ENCODE assay signal across 39 cellular contexts in the genomic region with DNA sequence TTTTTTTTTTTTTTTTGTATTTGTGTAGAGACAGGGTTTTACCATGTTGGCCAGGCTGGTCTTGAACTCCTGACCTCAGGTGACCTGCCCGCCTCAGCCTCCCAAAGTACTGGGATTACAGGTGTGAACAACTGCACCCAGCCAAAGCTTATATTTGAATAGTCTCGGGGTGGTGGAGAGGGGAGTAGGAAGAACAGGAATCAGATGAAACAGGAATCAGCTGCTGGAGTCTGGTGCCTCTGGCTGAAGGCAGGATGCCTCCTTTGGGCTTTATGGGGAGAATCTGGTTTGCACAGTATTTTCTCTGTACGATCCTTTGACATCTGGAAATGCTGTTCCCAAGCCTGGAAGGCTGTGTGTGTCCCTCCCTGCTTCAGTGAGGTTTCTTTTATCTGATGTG. TPM values are rescaled to one million over a fixed set of nuclear protein-coding genes. Genes with fewer than 3 reads are reported as not detected.
"Had no signal": no experiment of that assay in that cellular context is flagged by ENCODE, and none has a peak within 500 bp of the region (broad histone marks: within the 10 kb centered on the region; RNA-seq: fewer than 3 reads in every experiment).

No MANE protein-coding gene starts in this region.

- DNase-seq: activated B cell treated with CpG ODN at 0.5 μM for 24 hours; activated CD4-positive, alpha-beta memory T cell treated with anti-CD3 and anti-CD28 coated beads for 36 hours; activated CD4-positive, alpha-beta T cell treated with anti-CD3 and anti-CD28 coated beads for 4 hours; activated CD4-positive, alpha-beta T cell treated with anti-CD3 and anti-CD28 coated beads, Interleukin-2, amount 10 ng/mL, durations not matched to agents 24 days and 14 days; activated CD4-positive, alpha-beta T cell treated with anti-CD3 and anti-CD28 coated beads, Interleukin-2, amount 50 U/mL, for 1 hour; activated CD4-positive, alpha-beta T cell treated with anti-CD3 and anti-CD28 coated beads, Interleukin-2, amount 50 U/mL, for 4 hours; activated CD4-positive, CD25-positive, alpha-beta regulatory T cell treated with anti-CD3 and anti-CD28 coated beads, Interleukin-2, amount 50 U/mL, for 72 hours; activated CD8-positive, alpha-beta memory T cell treated with anti-CD3 and anti-CD28 coated beads, Interleukin-2, amount 10 ng/mL, durations not matched to agents 7 days and 5 days; activated CD8-positive, alpha-beta T cell treated with anti-CD3 and anti-CD28 coated beads for 36 hours; activated effector memory CD4-positive, alpha-beta T cell treated with anti-CD3 and anti-CD28 coated beads, Interleukin-2, amount 50 U/mL, for 16 hours; activated gamma-delta T cell treated with Interleukin-2 at 50 U/mL for 16 hours; activated naive CD4-positive, alpha-beta T cell; activated naive CD4-positive, alpha-beta T cell treated with anti-CD3 and anti-CD28 coated beads, Interleukin-2, amount 10 ng/mL, durations not matched to agents 7 days and 5 days; activated naive CD8-positive, alpha-beta T cell treated with anti-CD3 and anti-CD28 coated beads, Interleukin-2, amount 10 ng/mL, durations not matched to agents 7 days and 5 days; activated naive CD8-positive, alpha-beta T cell treated with anti-CD3 and anti-CD28 coated beads, Interleukin-2, amount 50 U/mL, for 24 hours; activated T-cell treated with anti-CD3 and anti-CD28 coated beads for 4 hours; activated T-cell treated with anti-CD3 and anti-CD28 coated beads, Interleukin-2, amount 50 U/mL, for 1 hour; activated T-cell treated with anti-CD3 and anti-CD28 coated beads, Interleukin-2, amount 50 U/mL, for 4 hours; activated T-cell treated with anti-CD3 and anti-CD28 coated beads, Interleukin-2, amount 50 U/mL, for 72 hours; amygdala; anterior cingulate cortex; caudate nucleus; cerebellar nuclear complex; T-helper 1 cell; T-helper 2 cell; T-helper 9 cell had no signal

- H3K4me1 Mint-ChIP-seq: activated B cell treated with CpG ODN at 0.5 μM for 24 hours; activated CD4-positive, alpha-beta T cell treated with anti-CD3 and anti-CD28 coated beads, Interleukin-2, amount 10 ng/mL, durations not matched to agents 24 days and 14 days; activated CD8-positive, alpha-beta memory T cell treated with anti-CD3 and anti-CD28 coated beads, Interleukin-2, amount 10 ng/mL, durations not matched to agents 7 days and 5 days; activated naive CD4-positive, alpha-beta T cell treated with anti-CD3 and anti-CD28 coated beads, Interleukin-2, amount 10 ng/mL, durations not matched to agents 7 days and 5 days; activated naive CD4-positive, alpha-beta T cell treated with anti-CD3 and anti-CD28 coated beads, Interleukin-2, amount 50 U/mL, for 24 hours; activated naive CD8-positive, alpha-beta T cell treated with anti-CD3 and anti-CD28 coated beads, Interleukin-2, amount 10 ng/mL, durations not matched to agents 7 days and 5 days; activated naive CD8-positive, alpha-beta T cell treated with anti-CD3 and anti-CD28 coated beads, Interleukin-2, amount 50 U/mL, for 24 hours; activated T-helper 17 cell treated with anti-CD3 and anti-CD28 coated beads, Interleukin-2, amount 50 U/mL, for 72 hours; central memory CD8-positive, alpha-beta T cell had no signal

- ATAC-seq: activated CD8-positive, alpha-beta memory T cell treated with anti-CD3 and anti-CD28 coated beads, Interleukin-2, amount 10 ng/mL, durations not matched to agents 7 days and 5 days; activated CD8-positive, alpha-beta T cell treated with anti-CD3 and anti-CD28 coated beads for 36 hours; activated naive CD8-positive, alpha-beta T cell treated with anti-CD3 and anti-CD28 coated beads, Interleukin-2, amount 50 U/mL, for 24 hours; activated T-cell treated with anti-CD3 and anti-CD28 coated beads, Interleukin-2, amount 50 U/mL, for 4 hours; activated T-cell treated with anti-CD3 and anti-CD28 coated beads, Interleukin-2, amount 50 U/mL, for 72 hours; activated T-helper 17 cell treated with anti-CD3 and anti-CD28 coated beads, Interleukin-2, amount 50 U/mL, for 72 hours had no signal

- H3K36me3 ChIP-seq: ascending aorta, cardiac muscle cell had no signal

- H3K9me3 ChIP-seq: ascending aorta had no signal

- H3K27ac Mint-ChIP-seq: activated B cell treated with CpG ODN at 0.5 μM for 24 hours; activated CD4-positive, alpha-beta memory T cell treated with anti-CD3 and anti-CD28 coated beads for 36 hours; activated CD4-positive, alpha-beta T cell treated with anti-CD3 and anti-CD28 coated beads, Interleukin-2, amount 10 ng/mL, durations not matched to agents 24 days and 14 days; activated CD8-positive, alpha-beta memory T cell treated with anti-CD3 and anti-CD28 coated beads, Interleukin-2, amount 10 ng/mL, durations not matched to agents 7 days and 5 days; activated CD8-positive, alpha-beta T cell treated with anti-CD3 and anti-CD28 coated beads for 36 hours; activated naive CD4-positive, alpha-beta T cell treated with anti-CD3 and anti-CD28 coated beads, Interleukin-2, amount 10 ng/mL, durations not matched to agents 7 days and 5 days; activated naive CD4-positive, alpha-beta T cell treated with anti-CD3 and anti-CD28 coated beads, Interleukin-2, amount 50 U/mL, for 24 hours; activated naive CD8-positive, alpha-beta T cell; activated naive CD8-positive, alpha-beta T cell treated with anti-CD3 and anti-CD28 coated beads, Interleukin-2, amount 10 ng/mL, durations not matched to agents 7 days and 5 days; activated naive CD8-positive, alpha-beta T cell treated with anti-CD3 and anti-CD28 coated beads, Interleukin-2, amount 50 U/mL, for 24 hours; activated T-cell treated with anti-CD3 and anti-CD28 coated beads, Interleukin-2, amount 50 U/mL, for 72 hours; activated T-helper 1 cell treated with anti-CD3 and anti-CD28 coated beads, Interleukin-12 subunit alpha, Interleukin-12 subunit beta, Interleukin-2, Interleukin-4 antibody, amounts not matched to agents 30 ng/mL and 10 ng/mL and 1 ng/mL, durations not matched to agents 14 hours and 24 hours and 36 hours; activated T-helper 17 cell treated with anti-CD3 and anti-CD28 coated beads, Interleukin-2, amount 50 U/mL, for 72 hours; brain; T-helper 1 cell treated with Interleukin-12 subunit alpha and Interleukin-12 subunit beta and Interleukin-4 antibody, amounts not matched to agents 30 μg/mL and 1 μg/mL, for 36 hours; T-helper 2 cell treated with Interferon-gamma antibody and Interleukin-4, amounts not matched to agents 5 μg/mL and 100 μg/mL, for 36 hours had no signal

- H3K27me3 Mint-ChIP-seq: activated B cell treated with CpG ODN at 0.5 μM for 24 hours; activated CD4-positive, alpha-beta memory T cell treated with anti-CD3 and anti-CD28 coated beads for 36 hours; activated CD8-positive, alpha-beta memory T cell treated with anti-CD3 and anti-CD28 coated beads, Interleukin-2, amount 10 ng/mL, durations not matched to agents 7 days and 5 days; activated CD8-positive, alpha-beta T cell treated with anti-CD3 and anti-CD28 coated beads for 36 hours; activated naive CD4-positive, alpha-beta T cell treated with anti-CD3 and anti-CD28 coated beads, Interleukin-2, amount 50 U/mL, for 24 hours; activated naive CD8-positive, alpha-beta T cell; activated naive CD8-positive, alpha-beta T cell treated with anti-CD3 and anti-CD28 coated beads, Interleukin-2, amount 10 ng/mL, durations not matched to agents 7 days and 5 days; activated naive CD8-positive, alpha-beta T cell treated with anti-CD3 and anti-CD28 coated beads, Interleukin-2, amount 50 U/mL, for 24 hours; activated T-helper 17 cell treated with anti-CD3 and anti-CD28 coated beads, Interleukin-2, amount 50 U/mL, for 72 hours; central memory CD8-positive, alpha-beta T cell had no signal

- H3K36me3 Mint-ChIP-seq: activated CD4-positive, alpha-beta memory T cell treated with anti-CD3 and anti-CD28 coated beads for 36 hours; activated CD8-positive, alpha-beta memory T cell treated with anti-CD3 and anti-CD28 coated beads, Interleukin-2, amount 10 ng/mL, durations not matched to agents 7 days and 5 days; activated naive CD4-positive, alpha-beta T cell treated with anti-CD3 and anti-CD28 coated beads, Interleukin-2, amount 10 ng/mL, durations not matched to agents 7 days and 5 days; activated naive CD4-positive, alpha-beta T cell treated with anti-CD3 and anti-CD28 coated beads, Interleukin-2, amount 50 U/mL, for 24 hours; activated naive CD8-positive, alpha-beta T cell; activated naive CD8-positive, alpha-beta T cell treated with anti-CD3 and anti-CD28 coated beads, Interleukin-2, amount 10 ng/mL, durations not matched to agents 7 days and 5 days; brain had no signal

- H3K4me3 Mint-ChIP-seq: activated B cell treated with CpG ODN at 0.5 μM for 24 hours; activated CD4-positive, alpha-beta memory T cell treated with anti-CD3 and anti-CD28 coated beads for 36 hours; activated CD4-positive, alpha-beta T cell treated with anti-CD3 and anti-CD28 coated beads, Interleukin-2, amount 10 ng/mL, durations not matched to agents 24 days and 14 days; activated CD8-positive, alpha-beta memory T cell treated with anti-CD3 and anti-CD28 coated beads, Interleukin-2, amount 10 ng/mL, durations not matched to agents 7 days and 5 days; activated CD8-positive, alpha-beta T cell treated with anti-CD3 and anti-CD28 coated beads for 36 hours; activated naive CD4-positive, alpha-beta T cell treated with anti-CD3 and anti-CD28 coated beads, Interleukin-2, amount 10 ng/mL, durations not matched to agents 7 days and 5 days; activated naive CD4-positive, alpha-beta T cell treated with anti-CD3 and anti-CD28 coated beads, Interleukin-2, amount 50 U/mL, for 24 hours; activated naive CD8-positive, alpha-beta T cell; activated naive CD8-positive, alpha-beta T cell treated with anti-CD3 and anti-CD28 coated beads, Interleukin-2, amount 10 ng/mL, durations not matched to agents 7 days and 5 days; activated naive CD8-positive, alpha-beta T cell treated with anti-CD3 and anti-CD28 coated beads, Interleukin-2, amount 50 U/mL, for 24 hours; activated T-cell treated with anti-CD3 and anti-CD28 coated beads, Interleukin-2, amount 50 U/mL, for 4 hours; activated T-cell treated with anti-CD3 and anti-CD28 coated beads, Interleukin-2, amount 50 U/mL, for 72 hours; activated T-helper 1 cell treated with anti-CD3 and anti-CD28 coated beads, Interleukin-12 subunit alpha, Interleukin-12 subunit beta, Interleukin-2, Interleukin-4 antibody, amounts not matched to agents 30 ng/mL and 10 ng/mL and 1 ng/mL, durations not matched to agents 14 hours and 24 hours and 36 hours; activated T-helper 17 cell treated with anti-CD3 and anti-CD28 coated beads, Interleukin-2, amount 50 U/mL, for 72 hours; brain; central memory CD8-positive, alpha-beta T cell; T-helper 1 cell treated with Interleukin-12 subunit alpha and Interleukin-12 subunit beta and Interleukin-4 antibody, amounts not matched to agents 30 μg/mL and 1 μg/mL, for 36 hours; T-helper 2 cell treated with Interferon-gamma antibody and Interleukin-4, amounts not matched to agents 5 μg/mL and 100 μg/mL, for 36 hours had no signal

- H3K4me3 ChIP-seq: ascending aorta, cardiac muscle cell had no signal

- H3K27ac ChIP-seq: ascending aorta, cardiac muscle cell, VCaP had no signal

- H3K9me3 Mint-ChIP-seq: activated B cell treated with CpG ODN at 0.5 μM for 24 hours; activated CD4-positive, alpha-beta memory T cell treated with anti-CD3 and anti-CD28 coated beads for 36 hours; activated CD4-positive, alpha-beta T cell treated with anti-CD3 and anti-CD28 coated beads, Interleukin-2, amount 10 ng/mL, durations not matched to agents 24 days and 14 days; activated CD8-positive, alpha-beta T cell treated with anti-CD3 and anti-CD28 coated beads for 36 hours; activated naive CD4-positive, alpha-beta T cell treated with anti-CD3 and anti-CD28 coated beads, Interleukin-2, amount 50 U/mL, for 24 hours; activated naive CD8-positive, alpha-beta T cell treated with anti-CD3 and anti-CD28 coated beads, Interleukin-2, amount 10 ng/mL, durations not matched to agents 7 days and 5 days; activated naive CD8-positive, alpha-beta T cell treated with anti-CD3 and anti-CD28 coated beads, Interleukin-2, amount 50 U/mL, for 24 hours; activated T-cell treated with anti-CD3 and anti-CD28 coated beads, Interleukin-2, amount 50 U/mL, for 4 hours; activated T-cell treated with anti-CD3 and anti-CD28 coated beads, Interleukin-2, amount 50 U/mL, for 72 hours; activated T-helper 1 cell treated with anti-CD3 and anti-CD28 coated beads, Interleukin-12 subunit alpha, Interleukin-12 subunit beta, Interleukin-2, Interleukin-4 antibody, amounts not matched to agents 30 ng/mL and 10 ng/mL and 1 ng/mL, durations not matched to agents 14 hours and 24 hours and 36 hours; activated T-helper 17 cell treated with anti-CD3 and anti-CD28 coated beads, Interleukin-2, amount 50 U/mL, for 72 hours; brain; central memory CD8-positive, alpha-beta T cell; T-helper 1 cell treated with Interleukin-12 subunit alpha and Interleukin-12 subunit beta and Interleukin-4 antibody, amounts not matched to agents 30 μg/mL and 1 μg/mL, for 36 hours; T-helper 2 cell treated with Interferon-gamma antibody and Interleukin-4, amounts not matched to agents 5 μg/mL and 100 μg/mL, for 36 hours had no signal

- H3K4me1 ChIP-seq: ascending aorta had no signal

- H3K27me3 ChIP-seq: ascending aorta, cardiac muscle cell had no signal

RNA-seq across cellular contexts. Expression of a gene that starts 10.9 kb away (rescaled TPM):
- total RNA-seq: activated B cell treated with CpG ODN at 0.5 μM for 24 hours; activated CD4-positive, alpha-beta memory T cell treated with anti-CD3 and anti-CD28 coated beads for 36 hours; activated CD8-positive, alpha-beta memory T cell treated with anti-CD3 and anti-CD28 coated beads, Interleukin-2, amount 10 ng/mL, durations not matched to agents 7 days and 5 days; activated CD8-positive, alpha-beta T cell treated with anti-CD3 and anti-CD28 coated beads for 36 hours; activated naive CD8-positive, alpha-beta T cell treated with anti-CD3 and anti-CD28 coated beads, Interleukin-2, amount 10 ng/mL, durations not matched to agents 7 days and 5 days; activated T-cell treated with anti-CD3 and anti-CD28 coated beads, Interleukin-2, amount 50 U/mL, for 4 hours; activated T-cell treated with anti-CD3 and anti-CD28 coated beads, Interleukin-2, amount 50 U/mL, for 72 hours; activated T-helper 17 cell treated with anti-CD3 and anti-CD28 coated beads, Interleukin-2, amount 50 U/mL, for 72 hours; ascending aorta; bronchial epithelial cell; cardiac muscle cell; chondrocyte had no signal

RNA-seq across cellular contexts. Expression of a gene that starts 30.0 kb away (rescaled TPM):
- total RNA-seq: activated CD4-positive, alpha-beta T cell treated with anti-CD3 and anti-CD28 coated beads, Interleukin-2, amount 10 ng/mL, durations not matched to agents 24 days and 14 days; ascending aorta; bronchial epithelial cell; cardiac muscle cell; chondrocyte had no signal
